1 cellular context compared by ENCODE assay signal in genomic region chr5:149399775-149400174, GRCh38.
TF ChIP-seq lines count a peak whose summit lies in the region.

No MANE protein-coding gene starts in this region.

TF ChIP-seq in K562, 482 proteins besides CTCF, POLR2A, EP300 and RAD21:
- TF ChIP-seq ZNF780A (CRISPR knock-in tag; IDR thresholded peaks at IDR 0.05): no peak
- no peak for TF ChIP-seq ZNF224 (CRISPR knock-in tag; IDR thresholded peaks at IDR 0.05)
- TF ChIP-seq ZHX1 (conservative IDR thresholded peaks at IDR 0.05; ENCODE audit: low read length): no peak
- TF ChIP-seq GABPA (tag; conservative IDR thresholded peaks at IDR 0.05; ENCODE audit: low read depth): peak; percentile 37
- TF ChIP-seq L3MBTL2 (IDR thresholded peaks at IDR 0.05): no peak
- peak; percentile 79 for TF ChIP-seq HCFC1 (IDR thresholded peaks at IDR 0.05; ENCODE audit: low read depth, low read length)
- TF ChIP-seq ELF1 (tag; IDR thresholded peaks at IDR 0.05): peak; percentile 58; the same call in 1 of the 2 replicates
- TF ChIP-seq NR2C1 (IDR thresholded peaks at IDR 0.05): peak; percentile 35; the same call in 1 of the 2 replicates
- peak; percentile 73 for TF ChIP-seq NR2C1 (tag; IDR thresholded peaks at IDR 0.05)
- TF ChIP-seq GTF2A2 (tag; IDR thresholded peaks at IDR 0.05): no peak
- TF ChIP-seq ZNF143 (CRISPR knock-in tag; IDR thresholded peaks at IDR 0.05): peak; percentile 75
- TF ChIP-seq SIX5 (IDR thresholded peaks at IDR 0.05; ENCODE audit: borderline replicate concordance in 1 of 2, insufficient read depth in 1 of 2, low read depth in 1 of 2, low read length in 2 of 2): peak; percentile 31 to 52; a peak in 3 of 4 replicates
- no peak for TF ChIP-seq HOXB6 (CRISPR knock-in tag; IDR thresholded peaks at IDR 0.05; ENCODE audit: borderline replicate concordance)
